24 cellular contexts compared by ENCODE assay signal in genomic region chr17:38603786-38604478, GRCh38. TPM values are rescaled to one million over a fixed set of nuclear protein-coding genes. Genes with fewer than 3 reads are reported as not detected.
DNase-seq lines count a peak whose midpoint lies in the region; ATAC-seq, FAIRE-seq and TF ChIP-seq lines count a peak whose summit lies in the region.
"Had no signal": no experiment of that assay in that cellular context is flagged by ENCODE, and none has a peak within 500 bp of the region (broad histone marks: within the 10 kb centered on the region; RNA-seq: fewer than 3 reads in every experiment).

No MANE protein-coding gene starts in this region.

- peaks cover 63% of the 10 kb centered on the region for H3K4me1 ChIP-seq in HUES48 (ENCODE audit: control insufficient read depth, insufficient read depth, low read length)
- H3K4me1 ChIP-seq in H1 (replicated peaks in 1 of 4; ENCODE audit: control insufficient read depth in 3 of 4, insufficient read depth in 4 of 4, low read length in 3 of 4): peaks cover 38 to 72% (median 62%) of the 10 kb centered on the region in 4 experiments

- no peak overlapping the region for H2BK120ac ChIP-seq in H1 (replicated peaks; ENCODE audit: low read depth, low read length)

- H2AK5ac ChIP-seq in H1 (ENCODE audit: low read depth, low read length): peak overlapping the region; percentile 83; the same call in 1 of the 2 replicates

- H3K23me2 ChIP-seq in H1 (ENCODE audit: low read depth, low read length): peaks cover 10% of the 10 kb centered on the region; the same call in 1 of the 2 replicates

- H3K18ac ChIP-seq in H1 (ENCODE audit: extremely low read depth, low read length): peak overlapping the region; percentile 64; the same call in 1 of the 2 replicates

- H3K4me3 ChIP-seq in HUES48 (ENCODE audit: low read depth, low read length) (peak overlapping the region; percentile 43; the same call in 1 of the 2 replicates), H1 (ENCODE audit: extremely low read depth in 1 of 4, insufficient read depth in 2 of 4, low read depth in 3 of 4, low read length in 4 of 4) (peak overlapping the region in 3 of 4 experiments; percentile 6 to 67 (median 10); a peak in 4 of 8 replicates)
- H3K4me3 ChIP-seq: heart right ventricle, tibial nerve had no signal

- peaks cover 65% of the 10 kb centered on the region for H3K27me3 ChIP-seq in HUES48 (ENCODE audit: control insufficient read depth, insufficient read depth, low read length)
- H3K27me3 ChIP-seq in H1 (replicated peaks in 1 of 4; ENCODE audit: control insufficient read depth in 3 of 4, extremely low read depth in 1 of 4, insufficient read depth in 3 of 4, low read length in 3 of 4): peaks cover 2 to 29% (median 25%) of the 10 kb centered on the region in 4 experiments

- no peak for FAIRE-seq in H1 (lab: Jason Lieb, UNC)
- FAIRE-seq: HTR-8/SVneo, kidney had no signal

- H2BK5ac ChIP-seq in H1 (ENCODE audit: low read depth, low read length): peak overlapping the region; percentile 60; the same call in 1 of the 2 replicates

- DNase-seq in activated CD8-positive, alpha-beta T cell treated with anti-CD3 and anti-CD28 coated beads for 36 hours: no peak
- no peak for DNase-seq in activated CD8-positive, alpha-beta T cell treated with anti-CD3 and anti-CD28 coated beads, Interleukin-2, amount 10 ng/mL, durations not matched to agents 7 days and 5 days
- DNase-seq in H1 (ENCODE audit: low read depth in 1 of 2, low spot score in 2 of 2) (no peak), neural crest cell (ENCODE audit: low read depth, low spot score) (no peak), GM10266 (ENCODE audit: extremely low spot score) (no peak), DMS53 (lab: John Stamatoyannopoulos, UW) (no peak)
- DNase-seq: 8988T; amniotic stem cell; central memory CD4-positive, alpha-beta T cell; DMS79; effector memory CD8-positive, alpha-beta T cell; heart right ventricle; NCI-H1694 treated with DMSO at 0.1 percent for 48 hours; T-helper 17 cell had no signal

- TF ChIP-seq EP300 in H1 (IDR thresholded peaks at IDR 0.05; ENCODE audit: borderline replicate concordance in 1 of 2, low read depth in 2 of 2, low read length in 2 of 2): no peak

- H3K9ac ChIP-seq in HUES48 (ENCODE audit: low read depth, low read length) (no peak overlapping the region), H1 (replicated peaks in 1 of 4; ENCODE audit: extremely low read depth in 1 of 4, low read depth in 3 of 4, low read length in 3 of 4) (no peak overlapping the region; a peak in 1 of 7 replicates)

- no peak overlapping the region for H3K56ac ChIP-seq in H1 (replicated peaks; ENCODE audit: insufficient read length, low read depth, low read length)

- ATAC-seq in activated CD8-positive, alpha-beta T cell treated with anti-CD3 and anti-CD28 coated beads for 36 hours: no peak
- ATAC-seq in activated CD8-positive, alpha-beta T cell treated with anti-CD3 and anti-CD28 coated beads, Interleukin-2, amount 10 ng/mL, durations not matched to agents 7 days and 5 days: no peak
- ATAC-seq in esophagus mucosa: no peak
- ATAC-seq: heart right ventricle; right cardiac atrium; Right ventricle myocardium inferior; stimulated activated memory B cell treated with anti-CD40 and anti-IgM and Interleukin-4, amounts not matched to agents 10 μg/mL and 1 μg/mL and 100 μg/mL, for 72 hours had no signal

- 0 out of 2 replicates have a peak, but pooled peaks cover 5% of the 10 kb centered on the region for H3K79me1 ChIP-seq in H1 (ENCODE audit: low read depth, low read length)

- no peaks in the 10 kb centered on the region for H3K9me3 Mint-ChIP-seq in activated CD8-positive, alpha-beta T cell treated with anti-CD3 and anti-CD28 coated beads for 36 hours
- no peaks in the 10 kb centered on the region for H3K9me3 Mint-ChIP-seq in activated CD8-positive, alpha-beta T cell treated with anti-CD3 and anti-CD28 coated beads, Interleukin-2, amount 10 ng/mL, durations not matched to agents 7 days and 5 days (ENCODE audit: insufficient read depth)
- no peaks in the 10 kb centered on the region for H3K9me3 Mint-ChIP-seq in neural crest cell
- H3K9me3 Mint-ChIP-seq: activated CD4-positive, alpha-beta memory T cell treated with anti-CD3 and anti-CD28 coated beads for 36 hours; effector memory CD8-positive, alpha-beta T cell; memory B cell; stimulated activated memory B cell treated with anti-CD40 and anti-IgM and Interleukin-4, amounts not matched to agents 10 μg/mL and 1 μg/mL and 100 μg/mL, for 72 hours had no signal

- H2BK20ac ChIP-seq in H1 (ENCODE audit: low read length): peak overlapping the region; percentile 66; the same call in 1 of the 2 replicates

- CTCF ChIA-PET in activated CD8-positive, alpha-beta T cell treated with anti-CD3 and anti-CD28 coated beads for 36 hours (lab: Charles Lee): interaction anchor here (1.1 to 4.6 kb wide), 5 partner anchors 11 to 64 kb away, joined by 3 to 26 read pairs (median 5); no protein-coding TSS in a partner anchor
- CTCF ChIA-PET in activated CD8-positive, alpha-beta T cell treated with anti-CD3 and anti-CD28 coated beads, Interleukin-2, amount 10 ng/mL, durations not matched to agents 7 days and 5 days (lab: Charles Lee): interaction anchor here (2.8 to 4.3 kb wide), 3 partner anchors 20 to 63 kb away, joined by 10 to 37 read pairs (median 12); no protein-coding TSS in a partner anchor
- CTCF ChIA-PET in H1 (lab: Charles Lee; ENCODE audit: partially characterized antibody): interaction anchor here (1.0 to 32.0 kb wide), 6 partner anchors 9 to 60 kb away, joined by 3 to 914 read pairs (median 204); partner anchors contain the start of gene EPOP

- H4K91ac ChIP-seq in H1 (replicated peaks; ENCODE audit: insufficient read length, low read length): no peak overlapping the region

- H3K9me3 ChIP-seq in HUES48 (ENCODE audit: control insufficient read depth, insufficient read depth, low read length) (no peaks in the 10 kb centered on the region), H1 (ENCODE audit: insufficient read depth in 2 of 2, low read depth in 1 of 2, low read length in 1 of 2) (no peaks in the 10 kb centered on the region)
- H3K9me3 ChIP-seq: heart right ventricle, tibial nerve had no signal

- peaks cover 0 to 3% of the 10 kb centered on the region in 2 experiments; a peak in 1 of 4 replicates for H3K79me2 ChIP-seq in H1 (ENCODE audit: control insufficient read depth in 1 of 2, insufficient read depth in 2 of 2, low read length in 2 of 2)

- peak overlapping the region; percentile 68 to 90 for H3K4me2 ChIP-seq in H1 (ENCODE audit: insufficient read depth in 1 of 2, low read depth in 2 of 2, low read length in 2 of 2)

- peaks cover 2% of the 10 kb centered on the region in 2 experiments for H4K20me1 ChIP-seq in H1 (replicated peaks in 1 of 2; ENCODE audit: control insufficient read depth in 1 of 2, insufficient read depth in 2 of 2, low read length in 2 of 2)

- no peak overlapping the region for H2AFZ ChIP-seq in H1 (ENCODE audit: low read length)

- intact Hi-C loops in activated CD8-positive, alpha-beta T cell treated with anti-CD3 and anti-CD28 coated beads for 36 hours (cut with micrococcal nuclease): no loop called here

- TF ChIP-seq RAD21 in H1 (IDR thresholded peaks at IDR 0.05 in 1 of 2, conservative IDR thresholded peaks at IDR 0.05 in 1 of 2; ENCODE audit: low read depth in 2 of 2, low read length in 2 of 2): no peak

- POLR2A ChIA-PET in activated CD8-positive, alpha-beta T cell treated with anti-CD3 and anti-CD28 coated beads for 36 hours (lab: Charles Lee): no interaction called here
- POLR2A ChIA-PET in activated CD8-positive, alpha-beta T cell treated with anti-CD3 and anti-CD28 coated beads, Interleukin-2, amount 10 ng/mL, durations not matched to agents 7 days and 5 days (lab: Charles Lee): no interaction called here
- POLR2A ChIA-PET in H1 (lab: Charles Lee; ENCODE audit: partially characterized antibody): interaction anchor here (0.9 to 6.5 kb wide), 15 partner anchors 14 to 155 kb away, joined by 3 to 45 read pairs (median 6); no protein-coding TSS in a partner anchor

- no peak overlapping the region for H3K4ac ChIP-seq in H1 (replicated peaks; ENCODE audit: insufficient read length, low read depth, low read length)

- peak overlapping the region; percentile 92; the same call in 1 of the 2 replicates for H2BK12ac ChIP-seq in H1 (ENCODE audit: low read depth, low read length)

- H3K27me3 Mint-ChIP-seq in activated CD8-positive, alpha-beta T cell treated with anti-CD3 and anti-CD28 coated beads for 36 hours: peaks cover 61% of the 10 kb centered on the region
- peaks cover 71% of the 10 kb centered on the region for H3K27me3 Mint-ChIP-seq in activated CD8-positive, alpha-beta T cell treated with anti-CD3 and anti-CD28 coated beads, Interleukin-2, amount 10 ng/mL, durations not matched to agents 7 days and 5 days (ENCODE audit: low read depth)
- peaks cover 27% of the 10 kb centered on the region for H3K27me3 Mint-ChIP-seq in neural crest cell (ENCODE audit: low read depth)

- no peak for TF ChIP-seq POLR2A in H1 (IDR thresholded peaks at IDR 0.05; ENCODE audit: control extremely low read depth in 1 of 2, low read depth in 2 of 2, low read length in 2 of 2)

- no peaks in the 10 kb centered on the region for H3K36me3 ChIP-seq in HUES48 (ENCODE audit: control insufficient read depth, insufficient read depth, low read length)
- H3K36me3 ChIP-seq in H1 (ENCODE audit: control insufficient read depth in 2 of 4, insufficient read depth in 4 of 4, low read length in 3 of 4): no peaks in the 10 kb centered on the region
- H3K36me3 ChIP-seq: heart right ventricle, tibial nerve had no signal

- no peak overlapping the region for H3K14ac ChIP-seq in H1 (ENCODE audit: insufficient read length)

- H4K8ac ChIP-seq in H1 (ENCODE audit: extremely low read depth, insufficient read depth, low read length): no peak overlapping the region

- no peak for TF ChIP-seq CTCF in activated CD8-positive, alpha-beta T cell treated with anti-CD3 and anti-CD28 coated beads for 36 hours (IDR thresholded peaks at IDR 0.05)
- no peak for TF ChIP-seq CTCF in H1 (IDR thresholded peaks at IDR 0.05; ENCODE audit: control extremely low read depth in 1 of 3, insufficient read depth in 1 of 3, low read depth in 1 of 3, low read length in 3 of 3)
- TF ChIP-seq CTCF in neural crest cell (conservative IDR thresholded peaks at IDR 0.05): no peak
- no peak for TF ChIP-seq CTCF in GM10266 (IDR thresholded peaks at IDR 0.05; ENCODE audit: control insufficient read depth, insufficient read depth, low read depth, missing control alignments)

- peaks cover 15% of the 10 kb centered on the region for H3K4me1 Mint-ChIP-seq in activated CD8-positive, alpha-beta T cell treated with anti-CD3 and anti-CD28 coated beads for 36 hours (ENCODE audit: low read depth)
- H3K4me1 Mint-ChIP-seq in activated CD8-positive, alpha-beta T cell treated with anti-CD3 and anti-CD28 coated beads, Interleukin-2, amount 10 ng/mL, durations not matched to agents 7 days and 5 days (ENCODE audit: low read depth): peaks cover 19% of the 10 kb centered on the region
- peaks cover 51% of the 10 kb centered on the region for H3K4me1 Mint-ChIP-seq in neural crest cell

- H3K27ac Mint-ChIP-seq in activated CD8-positive, alpha-beta T cell treated with anti-CD3 and anti-CD28 coated beads for 36 hours: no peak overlapping the region
- no peak overlapping the region for H3K27ac Mint-ChIP-seq in activated CD8-positive, alpha-beta T cell treated with anti-CD3 and anti-CD28 coated beads, Interleukin-2, amount 10 ng/mL, durations not matched to agents 7 days and 5 days
- no peak overlapping the region for H3K27ac Mint-ChIP-seq in neural crest cell (ENCODE audit: unreplicated experiment)
- H3K27ac Mint-ChIP-seq: activated CD4-positive, alpha-beta memory T cell treated with anti-CD3 and anti-CD28 coated beads for 36 hours; effector memory CD8-positive, alpha-beta T cell; memory B cell; stimulated activated memory B cell treated with anti-CD40 and anti-IgM and Interleukin-4, amounts not matched to agents 10 μg/mL and 1 μg/mL and 100 μg/mL, for 72 hours; T-helper 17 cell had no signal

- H3K4me3 Mint-ChIP-seq in activated CD8-positive, alpha-beta T cell treated with anti-CD3 and anti-CD28 coated beads for 36 hours: peak overlapping the region; percentile 18
- H3K4me3 Mint-ChIP-seq in activated CD8-positive, alpha-beta T cell treated with anti-CD3 and anti-CD28 coated beads, Interleukin-2, amount 10 ng/mL, durations not matched to agents 7 days and 5 days: no peak overlapping the region
- H3K4me3 Mint-ChIP-seq in neural crest cell: peak overlapping the region; percentile 65
- H3K4me3 Mint-ChIP-seq: activated CD4-positive, alpha-beta memory T cell treated with anti-CD3 and anti-CD28 coated beads for 36 hours; memory B cell; stimulated activated memory B cell treated with anti-CD40 and anti-IgM and Interleukin-4, amounts not matched to agents 10 μg/mL and 1 μg/mL and 100 μg/mL, for 72 hours had no signal

- H3K23ac ChIP-seq in H1 (ENCODE audit: insufficient read length): no peak overlapping the region

- WGBS in H1 (ENCODE audit: extremely low coverage in 1 of 2, insufficient coverage in 1 of 2, insufficient read length in 1 of 2, insufficient replicate concordance in 2 of 2, low coverage in 1 of 2, low lambda C conversion rate in 2 of 2, missing lambda C conversion rate in 1 of 2), 2 experiments: 35% methylated on average over 6 of the region's 6 CpGs; no CpG with 5 or more reads in 1 of the 2 experiments

- H2BK15ac ChIP-seq in H1 (ENCODE audit: low read length): peak overlapping the region; percentile 99; the same call in 1 of the 2 replicates

- no peak overlapping the region for H3K27ac ChIP-seq in HUES48 (ENCODE audit: low read depth, low read length)
- H3K27ac ChIP-seq in H1 (ENCODE audit: low read depth, low read length): no peak overlapping the region
- H3K27ac ChIP-seq: heart right ventricle, tibial nerve had no signal

- H4K5ac ChIP-seq in H1 (ENCODE audit: insufficient read length, low read depth, low read length): no peak overlapping the region

- no peaks in the 10 kb centered on the region for H3K36me3 Mint-ChIP-seq in activated CD8-positive, alpha-beta T cell treated with anti-CD3 and anti-CD28 coated beads for 36 hours (ENCODE audit: low read depth)
- no peaks in the 10 kb centered on the region for H3K36me3 Mint-ChIP-seq in activated CD8-positive, alpha-beta T cell treated with anti-CD3 and anti-CD28 coated beads, Interleukin-2, amount 10 ng/mL, durations not matched to agents 7 days and 5 days (ENCODE audit: low read depth)
- H3K36me3 Mint-ChIP-seq in neural crest cell (ENCODE audit: low read depth): no peaks in the 10 kb centered on the region
- H3K36me3 Mint-ChIP-seq: activated CD4-positive, alpha-beta memory T cell treated with anti-CD3 and anti-CD28 coated beads for 36 hours; memory B cell; stimulated activated memory B cell treated with anti-CD40 and anti-IgM and Interleukin-4, amounts not matched to agents 10 μg/mL and 1 μg/mL and 100 μg/mL, for 72 hours had no signal

RNA-seq across cellular contexts. Expression of gene SRCIN1, which starts 1.8 kb away (rescaled TPM):
- 1 to 10 TPM in 1 of 2 experiments, under 1 TPM in 1; 0.74 to 1.1 TPM for total RNA-seq in activated CD8-positive, alpha-beta T cell treated with anti-CD3 and anti-CD28 coated beads for 36 hours
- total RNA-seq in activated CD8-positive, alpha-beta T cell treated with anti-CD3 and anti-CD28 coated beads, Interleukin-2, amount 10 ng/mL, durations not matched to agents 7 days and 5 days: under 1 TPM in 1 of 2 experiments, not detected in 1; 0.34 TPM
- 3.8 and 4.1 TPM in 2 replicates for total RNA-seq in H1 (2021; fragmentation: NEBNext Ultra II Directional; extraction: Animal tissue kit (Norgen Biotek cat#: 25700))
- polyA plus RNA-seq in H1 (2011; rRNA removed): 2.8 and 4.2 TPM in 2 replicates
- 2.3 TPM for polyA plus RNA-seq in H1 (2011; cell fraction: cytosol; rRNA removed)
- 14.3 TPM for polyA plus RNA-seq in H1 (2011; cell fraction: nucleus; rRNA removed)
- 5.2 to 6.7 TPM (median 6.1 TPM) in 4 replicates for polyA plus RNA-seq in H1 (2012, experiment 1 of 2)
- polyA plus RNA-seq in H1 (2012, experiment 2 of 2): 2.0 TPM
- polyA plus RNA-seq in H1 (2013, experiment 1 of 2): 1.7 TPM
- polyA plus RNA-seq in H1 (2013, experiment 2 of 2): 1.3 TPM
- polyA minus RNA-seq in H1 (2011; rRNA and poly(A)+ RNA removed): 2.0 and 3.7 TPM in 2 replicates
- polyA minus RNA-seq in H1 (2011; cell fraction: cytosol; rRNA and poly(A)+ RNA removed): 5.5 TPM
- 9.6 TPM for polyA minus RNA-seq in H1 (2011; cell fraction: nucleus; rRNA and poly(A)+ RNA removed)
- total RNA-seq in neural crest cell (8.4 and 8.6 TPM in 2 replicates), esophagus mucosa (6.6 TPM)
